Comparison of ENCODE assay signal across 1 cellular context in genomic region chr1:63010898-63011660, GRCh38.
TF ChIP-seq lines count a peak whose summit lies in the region.

No MANE protein-coding gene starts in this region.

TF ChIP-seq in HEK293, 187 proteins besides CTCF, POLR2A, EP300 and RAD21 (continued from another document):
- TF ChIP-seq ZNF747 (tag by site-specific recombination; IDR thresholded peaks at IDR 0.05) (no peak), OSR2 (tag by site-specific recombination; IDR thresholded peaks at IDR 0.05) (peak; percentile 52; the same call in 1 of the 2 replicates)
